ENCODE assay signal across 24 cellular contexts in the genomic region with DNA sequence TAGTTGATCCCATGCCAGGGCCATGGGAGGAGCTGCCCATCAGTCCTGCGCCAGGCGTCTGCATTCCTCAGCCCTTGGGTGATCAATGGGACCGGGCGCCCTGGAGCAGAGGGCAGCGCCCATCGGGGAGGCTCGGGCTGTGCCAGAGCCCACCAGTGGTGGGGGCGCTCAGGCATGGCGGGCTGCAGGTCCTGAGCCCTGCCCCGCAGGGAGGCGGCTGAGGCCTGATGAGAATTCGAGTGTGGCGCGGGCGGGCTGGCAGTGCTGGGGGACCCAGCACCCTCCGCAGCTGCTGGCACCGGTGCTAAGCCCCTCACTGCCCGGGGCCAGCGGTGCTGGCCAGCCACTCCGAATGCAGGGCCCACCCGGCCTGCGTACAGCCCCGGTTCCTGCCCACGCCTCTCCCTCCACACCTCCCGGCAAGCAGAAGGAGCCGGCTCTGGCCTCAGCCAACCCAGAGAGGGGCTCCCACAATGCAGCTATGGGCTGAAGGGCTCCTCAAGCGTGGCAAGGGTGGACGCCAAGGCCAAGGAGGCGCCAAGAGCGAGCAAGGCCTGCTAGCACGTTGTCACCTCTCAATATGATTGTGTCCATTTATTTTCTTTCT.
"Had no signal": no experiment of that assay in that cellular context is flagged by ENCODE, and none has a peak within 500 bp of the region (broad histone marks: within the 10 kb centered on the region; RNA-seq: fewer than 3 reads in every experiment).

No MANE protein-coding gene starts in this region.

- H3K4me1 ChIP-seq: colonic mucosa, left lung, parathyroid adenoma, psoas muscle, sigmoid colon, testis, tibial nerve had no signal

- H3K36me3 Mint-ChIP-seq: naive B cell had no signal

- H3K27ac ChIP-seq: cardiac muscle cell, colonic mucosa, left lung, parathyroid adenoma, psoas muscle, sigmoid colon, skin epidermis, testis, tibial nerve had no signal

- H3K27me3 Mint-ChIP-seq: naive B cell had no signal

- H3K4me1 Mint-ChIP-seq: naive B cell, nephron had no signal

- DNase-seq: cerebellar nuclear complex; colonic mucosa; dermis blood vessel endothelial cell; erythroblast; foreskin melanocyte; head of caudate nucleus; hippocampal formation; mesenchymal stem cell; naive B cell; occipital lobe; psoas muscle; retina; sigmoid colon; stimulated activated CD4-positive, alpha-beta T cell treated with anti-CD3 and anti-CD28 coated beads, Interleukin-2, amount 100 ng/mL, for 24 hours; stimulated activated CD4-positive, alpha-beta T cell treated with anti-CD3 and anti-CD28 coated beads, Interleukin-4, amount 100 ng/mL, for 4 hours; stimulated activated naive CD4-positive, alpha-beta T cell treated with Interleukin-2 at 50 U/mL for 16 hours had no signal

- H3K27me3 ChIP-seq: cardiac muscle cell, colonic mucosa, left lung, sigmoid colon, testis, tibial nerve had no signal

- H3K9me3 ChIP-seq: colonic mucosa, psoas muscle, sigmoid colon, testis had no signal

- ATAC-seq: left lung, psoas muscle had no signal

- H3K4me3 Mint-ChIP-seq: naive B cell, nephron had no signal

- H3K36me3 ChIP-seq: cardiac muscle cell, colonic mucosa, left lung, sigmoid colon, tibial nerve had no signal

- H3K27ac Mint-ChIP-seq: naive B cell, nephron had no signal

- H3K4me3 ChIP-seq: cardiac muscle cell, colonic mucosa, left lung, lung, psoas muscle, sigmoid colon, skin epidermis, tibial nerve had no signal
